ENCODE assay signal across 10 cellular contexts in genomic region chr7:13179011-13179574, GRCh38.
DNase-seq lines count a peak whose midpoint lies in the region; ATAC-seq and TF ChIP-seq lines count a peak whose summit lies in the region.
"Had no signal": no experiment of that assay in that cellular context is flagged by ENCODE, and none has a peak within 500 bp of the region (broad histone marks: within the 10 kb centered on the region; RNA-seq: fewer than 3 reads in every experiment).

No MANE protein-coding gene starts in this region.

- intact Hi-C loops in HCT116 (cut with micrococcal nuclease) (loop anchor here (5.0 kb wide), 1 partner anchor 492 kb away; the partner anchor contains the start of gene ARL4A), ovary (cut with DNase I) (no loop called here)
- intact Hi-C loops in activated CD4-positive, alpha-beta T cell treated with anti-CD3 and anti-CD28 coated beads for 36 hours (cut with DNase I, micrococcal nuclease), result no loop called here

- H3K4me3 ChIP-seq in HCT116 (replicated peaks in 1 of 2; ENCODE audit: low read depth in 1 of 2, low read length in 2 of 2) (no peak overlapping the region), ovary (no peak overlapping the region)

- H3K9ac ChIP-seq in HCT116 (ENCODE audit: low read length), result no peak overlapping the region

- H3K79me2 ChIP-seq in HCT116 (ENCODE audit: insufficient read depth, low read length), result no peaks in the 10 kb centered on the region

- no peaks in the 10 kb centered on the region for H4K20me1 ChIP-seq in HCT116 (ENCODE audit: insufficient read depth)

- H3K27ac ChIP-seq in HCT116 (ENCODE audit: low read depth, low read length) (no peak overlapping the region), ovary (no peak overlapping the region)
- H3K27ac ChIP-seq: HL-60 had no signal

- H3K36me3 Mint-ChIP-seq in activated CD4-positive, alpha-beta T cell treated with anti-CD3 and anti-CD28 coated beads for 36 hours (ENCODE audit: low read depth), result no peaks in the 10 kb centered on the region

- H3K4me3 Mint-ChIP-seq in activated CD4-positive, alpha-beta T cell treated with anti-CD3 and anti-CD28 coated beads for 36 hours, result no peak overlapping the region
- H3K4me3 Mint-ChIP-seq: dendritic cell treated with granulocyte-macrophage colony-stimulating factor and Interleukin-4, amounts not matched to agents 40 ng/mL and 50 ng/mL, for 4 days had no signal

- POLR2A ChIA-PET in HCT116 (lab: Charles Lee), result no interaction called here
- POLR2A ChIA-PET in activated CD4-positive, alpha-beta T cell treated with anti-CD3 and anti-CD28 coated beads for 36 hours (lab: Charles Lee), result no interaction called here

- H3K27me3 ChIP-seq in HCT116 (ENCODE audit: insufficient read depth, low read length) (no peaks in the 10 kb centered on the region), ovary (no peaks in the 10 kb centered on the region)

- peak; percentile 67 for TF ChIP-seq RAD21 in HCT116 (IDR thresholded peaks at IDR 0.05; ENCODE audit: low read depth)

- DNase-seq in HCT116 (ENCODE audit: low read depth, low spot score) (no peak), NCI-H2227 (lab: John Stamatoyannopoulos, UW; ENCODE audit: unreplicated experiment) (peak; percentile 21), dermis blood vessel endothelial cell (peak; percentile 55), non-pigmented ciliary epithelial cell (ENCODE audit: low read depth) (peak; percentile 5), ovary (no peak)
- DNase-seq in stimulated activated CD4-positive, alpha-beta T cell treated with anti-CD3 and anti-CD28 coated beads, Interleukin-15, amount 100 ng/mL, for 24 hours, result no peak
- DNase-seq in activated CD4-positive, alpha-beta T cell treated with anti-CD3 and anti-CD28 coated beads for 36 hours, result no peak
- DNase-seq: SIG-M5 had no signal

- no peaks in the 10 kb centered on the region for H3K9me3 Mint-ChIP-seq in activated CD4-positive, alpha-beta T cell treated with anti-CD3 and anti-CD28 coated beads for 36 hours (ENCODE audit: low read depth)
- H3K9me3 Mint-ChIP-seq: dendritic cell treated with granulocyte-macrophage colony-stimulating factor and Interleukin-4, amounts not matched to agents 40 ng/mL and 50 ng/mL, for 4 days had no signal

- no peak overlapping the region for H2AFZ ChIP-seq in HCT116 (ENCODE audit: low read depth, low read length, poor library complexity, severe bottlenecking)

- no TSS peak for BruUV-seq in HCT116 (replicated peaks; lab: Mats Ljungman, UMichigan)

- H3K4me1 Mint-ChIP-seq in activated CD4-positive, alpha-beta T cell treated with anti-CD3 and anti-CD28 coated beads for 36 hours, result no peaks in the 10 kb centered on the region

- no peaks in the 10 kb centered on the region for H3K9me2 ChIP-seq in HCT116 (ENCODE audit: insufficient read depth)

- no peaks in the 10 kb centered on the region for H3K4me1 ChIP-seq in HCT116 (ENCODE audit: control insufficient read depth in 1 of 2, insufficient read depth in 2 of 2, low read length in 2 of 2)
- no peaks in the 10 kb centered on the region for H3K4me1 ChIP-seq in ovary (ENCODE audit: insufficient read depth)

- RAD21 ChIA-PET in HCT116 (lab: Charles Lee; ENCODE audit: low non-redundant PET in 1 of 2, low total read pairs in 2 of 2, uncharacterized antibody in 2 of 2, unreplicated experiment in 2 of 2), result no interaction called here

- CTCF ChIA-PET in HCT116 (lab: Charles Lee), result no interaction called here
- CTCF ChIA-PET in activated CD4-positive, alpha-beta T cell treated with anti-CD3 and anti-CD28 coated beads for 36 hours (lab: Charles Lee), result no interaction called here

- peaks cover 6% of the 10 kb centered on the region for H3K27me3 Mint-ChIP-seq in activated CD4-positive, alpha-beta T cell treated with anti-CD3 and anti-CD28 coated beads for 36 hours
- H3K27me3 Mint-ChIP-seq: dendritic cell treated with granulocyte-macrophage colony-stimulating factor and Interleukin-4, amounts not matched to agents 40 ng/mL and 50 ng/mL, for 4 days had no signal

- no peaks in the 10 kb centered on the region for H3K36me3 ChIP-seq in HCT116 (ENCODE audit: control insufficient read depth in 1 of 2, insufficient read depth in 2 of 2, low read length in 2 of 2)
- H3K36me3 ChIP-seq in ovary, result no peaks in the 10 kb centered on the region

- peak; percentile 31 to 37 (median 36); a peak in 3 of 6 replicates for TF ChIP-seq CTCF in HCT116 (IDR thresholded peaks at IDR 0.05 in 2 of 3, conservative IDR thresholded peaks at IDR 0.05 in 1 of 3; ENCODE audit: borderline replicate concordance in 1 of 3, insufficient read depth in 1 of 3, low read depth in 2 of 3, low read length in 2 of 3)
- no peak for TF ChIP-seq CTCF in ovary (IDR thresholded peaks at IDR 0.05)

- no peaks in the 10 kb centered on the region for H3K9me3 ChIP-seq in HCT116 (ENCODE audit: control insufficient read depth in 1 of 2, insufficient read depth in 1 of 2, low read depth in 1 of 2, low read length in 2 of 2)
- H3K9me3 ChIP-seq in ovary, result no peaks in the 10 kb centered on the region

- no peak overlapping the region for H3K27ac Mint-ChIP-seq in activated CD4-positive, alpha-beta T cell treated with anti-CD3 and anti-CD28 coated beads for 36 hours
- H3K27ac Mint-ChIP-seq: dendritic cell treated with granulocyte-macrophage colony-stimulating factor and Interleukin-4, amounts not matched to agents 40 ng/mL and 50 ng/mL, for 4 days had no signal

- no peak for TF ChIP-seq EP300 in ovary (IDR thresholded peaks at IDR 0.05)

- no peak overlapping the region for H3K4me2 ChIP-seq in HCT116 (ENCODE audit: low read length)

- whole genome bisulfite sequencing in ovary, 3 donors, result 85 to 89% (median 88%) methylated on average over 5 of the region's 5 CpGs

- TF ChIP-seq POLR2A in HCT116 (IDR thresholded peaks at IDR 0.05; ENCODE audit: borderline replicate concordance, extremely low read depth, insufficient read depth, insufficient read length) (no peak), ovary (IDR thresholded peaks at IDR 0.05) (no peak)

- ATAC-seq in HCT116, result peak; percentile 55; the same call in 1 of the 2 replicates
- no peak for ATAC-seq in activated CD4-positive, alpha-beta T cell treated with anti-CD3 and anti-CD28 coated beads for 36 hours

TF ChIP-seq in HCT116, 20 proteins besides CTCF, POLR2A, EP300 and RAD21:
- TF ChIP-seq CEBPB (IDR thresholded peaks at IDR 0.05; ENCODE audit: low read depth), result no peak
- no peak for TF ChIP-seq ZBTB33 (IDR thresholded peaks at IDR 0.05; ENCODE audit: extremely low read depth, insufficient replicate concordance, low read length)
- no peak for TF ChIP-seq EGR1 (IDR thresholded peaks at IDR 0.05; ENCODE audit: low read depth)
- TF ChIP-seq EZH2 (IDR thresholded peaks at IDR 0.05), result no peak
- no peak for TF ChIP-seq POLR2AphosphoS5 (IDR thresholded peaks at IDR 0.05; ENCODE audit: low read depth, low read length)
- TF ChIP-seq REST (IDR thresholded peaks at IDR 0.05; ENCODE audit: low read depth), result no peak
- no peak for TF ChIP-seq ZNF274 (IDR thresholded peaks at IDR 0.05; ENCODE audit: low read depth, low read length)
- TF ChIP-seq SRF (IDR thresholded peaks at IDR 0.05; ENCODE audit: low read depth), result no peak
- no peak for TF ChIP-seq TCF7L2 (IDR thresholded peaks at IDR 0.05; ENCODE audit: borderline replicate concordance, extremely low read depth, insufficient read depth, insufficient read length)
- no peak for TF ChIP-seq FOSL1 (IDR thresholded peaks at IDR 0.05; ENCODE audit: low read depth)
- no peak for TF ChIP-seq ZFX (IDR thresholded peaks at IDR 0.05)
- TF ChIP-seq SIN3A (IDR thresholded peaks at IDR 0.05; ENCODE audit: low read depth), result no peak
- no peak for TF ChIP-seq ELF1 (IDR thresholded peaks at IDR 0.05; ENCODE audit: borderline replicate concordance, low read depth)
- TF ChIP-seq JUND (IDR thresholded peaks at IDR 0.05), result no peak

Comparison
In these comparisons a context has a peak if more than half of its experiments do, and no peak if none do; other contexts are left out.
1. DNase-seq: peak in NCI-H2227 (single experiment), dermis blood vessel endothelial cell (single experiment) and non-pigmented ciliary epithelial cell (single experiment); none in HCT116 (single experiment), ovary (0 of 5), stimulated activated CD4-positive, alpha-beta T cell treated with anti-CD3 and anti-CD28 coated beads, Interleukin-15, amount 100 ng/mL, for 24 hours (single experiment) and activated CD4-positive, alpha-beta T cell treated with anti-CD3 and anti-CD28 coated beads for 36 hours (single experiment).
2. CTCF ChIP-seq: peak in HCT116 (3 of 3); none in ovary (0 of 3).